ENCODE assay signal across 8 cellular contexts in genomic region chr18:76495435-76496199, GRCh38. TPM values are rescaled to one million over a fixed set of nuclear protein-coding genes. Genes with fewer than 3 reads are reported as not detected.
DNase-seq lines count a peak whose midpoint lies in the region; ATAC-seq and TF ChIP-seq lines count a peak whose summit lies in the region.

No MANE protein-coding gene starts in this region.

- DNase-seq in DMS53 treated with DMSO at 0.1 percent for 48 hours (lab: John Stamatoyannopoulos, UW; ENCODE audit: unreplicated experiment) (peak; percentile 73), HFF-Myc (ENCODE audit: extremely low read depth, low read depth) (no peak), OCI-M1 (lab: John Stamatoyannopoulos, UW) (peak; percentile 85), caudate nucleus (lab: John Stamatoyannopoulos, UW) (peak in 6 of 61 donors; percentile 20 to 41 (median 32)), left colon (peak; percentile 55 to 59), HEK293T (ENCODE audit: extremely low spot score) (no peak)
- no peak for DNase-seq in stimulated activated effector memory CD8-positive, alpha-beta T cell treated with anti-CD3 and anti-CD28 coated beads, Interleukin-12 subunit alpha, Interleukin-12 subunit beta, amount 100 ng/mL, for 72 hours (ENCODE audit: low spot score in 2 of 2)

- peak overlapping the region; percentile 70 for H3K27ac ChIP-seq in caudate nucleus (ENCODE audit: low read depth, low read length)

- H3K4me3 Mint-ChIP-seq in stimulated activated effector memory CD8-positive, alpha-beta T cell treated with anti-CD3 and anti-CD28 coated beads, Interleukin-12 subunit alpha, Interleukin-12 subunit beta, amount 100 ng/mL, for 72 hours = peak overlapping the region; percentile 86

- H3K36me3 Mint-ChIP-seq in stimulated activated effector memory CD8-positive, alpha-beta T cell treated with anti-CD3 and anti-CD28 coated beads, Interleukin-12 subunit alpha, Interleukin-12 subunit beta, amount 100 ng/mL, for 72 hours = peaks cover 17% of the 10 kb centered on the region

- TF ChIP-seq CTCF in HFF-Myc (IDR thresholded peaks at IDR 0.05; ENCODE audit: low read depth, low read length, missing control alignments) = no peak

- H3K4me3 ChIP-seq in HFF-Myc (replicated peaks; ENCODE audit: low read depth, low read length) = peak overlapping the region; percentile 77

- H3K4me1 Mint-ChIP-seq in stimulated activated effector memory CD8-positive, alpha-beta T cell treated with anti-CD3 and anti-CD28 coated beads, Interleukin-12 subunit alpha, Interleukin-12 subunit beta, amount 100 ng/mL, for 72 hours = peaks cover 31% of the 10 kb centered on the region

- intact Hi-C loops in left colon (cut with DNase I, micrococcal nuclease) = no loop called here

- POLR2A ChIA-PET in HEK293T (lab: Yijun Ruan, JAX) = interaction anchor here (3.0 kb wide), 1 partner anchor 124 kb away, joined by 6 read pairs; no protein-coding TSS in a partner anchor

- CTCF ChIA-PET in HEK293T (lab: Yijun Ruan, JAX) = no interaction called here

- H3K9me3 Mint-ChIP-seq in stimulated activated effector memory CD8-positive, alpha-beta T cell treated with anti-CD3 and anti-CD28 coated beads, Interleukin-12 subunit alpha, Interleukin-12 subunit beta, amount 100 ng/mL, for 72 hours = no peaks in the 10 kb centered on the region

- no peak overlapping the region for H3K27ac Mint-ChIP-seq in stimulated activated effector memory CD8-positive, alpha-beta T cell treated with anti-CD3 and anti-CD28 coated beads, Interleukin-12 subunit alpha, Interleukin-12 subunit beta, amount 100 ng/mL, for 72 hours

- ATAC-seq in left colon = peak; percentile 34
- ATAC-seq in stimulated activated effector memory CD8-positive, alpha-beta T cell treated with anti-CD3 and anti-CD28 coated beads, Interleukin-12 subunit alpha, Interleukin-12 subunit beta, amount 100 ng/mL, for 72 hours = peak; percentile 47
- no peak for ATAC-seq in GM21619 (IDR thresholded peaks at IDR 0.05; ENCODE audit: unreplicated experiment)

TF ChIP-seq in HEK293T, 16 proteins besides CTCF, POLR2A, EP300 and RAD21:
- no peak for TF ChIP-seq FOXM1 (IDR thresholded peaks at IDR 0.05; ENCODE audit: borderline replicate concordance)
- no peak for TF ChIP-seq ELF4 (IDR thresholded peaks at IDR 0.05)
- no peak for TF ChIP-seq BHLHE40 (IDR thresholded peaks at IDR 0.05; ENCODE audit: borderline replicate concordance)
- TF ChIP-seq SUZ12 (IDR thresholded peaks at IDR 0.05) = no peak
- TF ChIP-seq CTBP1 (IDR thresholded peaks at IDR 0.05; ENCODE audit: borderline replicate concordance) = no peak
- no peak for TF ChIP-seq ZNF384 (IDR thresholded peaks at IDR 0.05)
- TF ChIP-seq FOXK2 (IDR thresholded peaks at IDR 0.05) = no peak
- no peak for TF ChIP-seq TARDBP (IDR thresholded peaks at IDR 0.05)
- no peak for TF ChIP-seq ARNT (IDR thresholded peaks at IDR 0.05)
- TF ChIP-seq FOXA1 (IDR thresholded peaks at IDR 0.05) = no peak
- TF ChIP-seq LEF1 (IDR thresholded peaks at IDR 0.05; ENCODE audit: borderline replicate concordance) = no peak
- TF ChIP-seq PKNOX1 (IDR thresholded peaks at IDR 0.05) = no peak
- no peak for TF ChIP-seq NFRKB (IDR thresholded peaks at IDR 0.05)
- TF ChIP-seq HDGF (IDR thresholded peaks at IDR 0.05; ENCODE audit: borderline replicate concordance) = no peak
- no peak for TF ChIP-seq SP1 (IDR thresholded peaks at IDR 0.05)
- TF ChIP-seq L3MBTL2 (conservative IDR thresholded peaks at IDR 0.05) = no peak

RNA-seq across cellular contexts. Expression of gene ZNF516, which starts 0.6 kb away (rescaled TPM):
- total RNA-seq in left colon = 10 to 100 TPM; 23.1 to 23.6 TPM

Comparison
In these comparisons a context has a peak if more than half of its experiments do, and no peak if none do; other contexts are left out.
1. DNase-seq: peak in DMS53 treated with DMSO at 0.1 percent for 48 hours (single experiment), OCI-M1 (single experiment) and left colon (2 of 2); none in HFF-Myc (single experiment), stimulated activated effector memory CD8-positive, alpha-beta T cell treated with anti-CD3 and anti-CD28 coated beads, Interleukin-12 subunit alpha, Interleukin-12 subunit beta, amount 100 ng/mL, for 72 hours (0 of 2) and HEK293T (single experiment).